Comparison of ENCODE assay signal across 8 cellular contexts in genomic region chr3:119293761-119294401, GRCh38. TPM values are rescaled to one million over a fixed set of nuclear protein-coding genes. Genes with fewer than 3 reads are reported as not detected.
DNase-seq lines count a peak whose midpoint lies in the region; ATAC-seq and TF ChIP-seq lines count a peak whose summit lies in the region.

A gene with protein sequence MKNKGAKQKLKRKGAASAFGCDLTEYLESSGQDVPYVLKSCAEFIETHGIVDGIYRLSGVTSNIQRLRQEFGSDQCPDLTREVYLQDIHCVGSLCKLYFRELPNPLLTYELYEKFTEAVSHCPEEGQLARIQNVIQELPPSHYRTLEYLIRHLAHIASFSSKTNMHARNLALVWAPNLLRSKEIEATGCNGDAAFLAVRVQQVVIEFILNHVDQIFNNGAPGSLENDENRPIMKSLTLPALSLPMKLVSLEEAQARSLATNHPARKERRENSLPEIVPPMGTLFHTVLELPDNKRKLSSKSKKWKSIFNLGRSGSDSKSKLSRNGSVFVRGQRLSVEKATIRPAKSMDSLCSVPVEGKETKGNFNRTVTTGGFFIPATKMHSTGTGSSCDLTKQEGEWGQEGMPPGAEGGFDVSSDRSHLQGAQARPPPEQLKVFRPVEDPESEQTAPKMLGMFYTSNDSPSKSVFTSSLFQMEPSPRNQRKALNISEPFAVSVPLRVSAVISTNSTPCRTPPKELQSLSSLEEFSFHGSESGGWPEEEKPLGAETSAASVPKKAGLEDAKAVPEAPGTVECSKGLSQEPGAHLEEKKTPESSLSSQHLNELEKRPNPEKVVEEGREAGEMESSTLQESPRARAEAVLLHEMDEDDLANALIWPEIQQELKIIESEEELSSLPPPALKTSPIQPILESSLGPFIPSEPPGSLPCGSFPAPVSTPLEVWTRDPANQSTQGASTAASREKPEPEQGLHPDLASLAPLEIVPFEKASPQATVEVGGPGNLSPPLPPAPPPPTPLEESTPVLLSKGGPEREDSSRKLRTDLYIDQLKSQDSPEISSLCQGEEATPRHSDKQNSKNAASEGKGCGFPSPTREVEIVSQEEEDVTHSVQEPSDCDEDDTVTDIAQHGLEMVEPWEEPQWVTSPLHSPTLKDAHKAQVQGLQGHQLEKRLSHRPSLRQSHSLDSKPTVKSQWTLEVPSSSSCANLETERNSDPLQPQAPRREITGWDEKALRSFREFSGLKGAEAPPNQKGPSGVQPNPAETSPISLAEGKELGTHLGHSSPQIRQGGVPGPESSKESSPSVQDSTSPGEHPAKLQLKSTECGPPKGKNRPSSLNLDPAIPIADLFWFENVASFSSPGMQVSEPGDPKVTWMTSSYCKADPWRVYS (N-terminal part only) (plus strand): TSS chr3:119294383. CDS start chr3:119294905, 522 bp downstream.

- TF ChIP-seq CTCF in AG09319 (IDR thresholded peaks at IDR 0.05; ENCODE audit: low read depth, low read length): no peak
- no peak for TF ChIP-seq CTCF in PC-9 (conservative IDR thresholded peaks at IDR 0.05)

- H3K36me3 Mint-ChIP-seq in activated T-cell treated with anti-CD3 and anti-CD28 coated beads, Interleukin-2, amount 50 U/mL, for 72 hours (ENCODE audit: insufficient read depth in 2 of 2): peaks cover 0 to 4% of the 10 kb centered on the region in 2 donors
- no peaks in the 10 kb centered on the region for H3K36me3 Mint-ChIP-seq in natural killer cell treated with Interleukin-12 subunit alpha and Interleukin-12 subunit beta and Interleukin-15 and Interleukin-18, amount 100 ng/mL, for 72 hours

- peaks cover 14% of the 10 kb centered on the region; the same call in 1 of the 2 replicates for H3F3A ChIP-seq in PC-9 (ENCODE audit: insufficient read depth, low read depth)

- no peaks in the 10 kb centered on the region for H3K79me2 ChIP-seq in PC-9 (ENCODE audit: low read depth)

- H3K27ac ChIP-seq in PC-9: peak within 1 kb of the TSS; percentile 27; the same call in 1 of the 2 replicates

- BruUV-seq in PC-9 (replicated peaks; lab: Mats Ljungman, UMichigan): no TSS peak

- H3K4me3 ChIP-seq in PC-9: peak within 1 kb of the TSS; percentile 85

- H3K9me3 ChIP-seq in PC-9 (ENCODE audit: insufficient read depth, low read depth): no peaks in the 10 kb centered on the region

- DNase-seq in AG09319 (ENCODE audit: extremely low read depth, low read depth) (peak; percentile 40), PC-9 (peak in 1 of 2 experiments; percentile 45), fibroblast of gingiva (ENCODE audit: low read depth) (peak; percentile 59)
- peak; percentile 89 to 93 for DNase-seq in activated T-cell treated with anti-CD3 and anti-CD28 coated beads, Interleukin-2, amount 50 U/mL, for 72 hours
- DNase-seq in natural killer cell treated with Interleukin-12 subunit alpha and Interleukin-12 subunit beta and Interleukin-15 and Interleukin-18, amount 100 ng/mL, for 72 hours (ENCODE audit: low spot score): peak; percentile 95
- peak; percentile 86 for DNase-seq in stimulated activated naive CD4-positive, alpha-beta T cell treated with Interleukin-2 at 50 U/mL for 16 hours (lab: John Stamatoyannopoulos, UW)

- intact Hi-C loops in PC-9 (cut with micrococcal nuclease; ENCODE audit: unreplicated experiment): loop anchor here (2.0 kb wide), 1 partner anchor 29 kb away; no protein-coding TSS in a partner anchor

- ATAC-seq in GM18867 (IDR thresholded peaks at IDR 0.05; ENCODE audit: unreplicated experiment) (peak; percentile 60), HG03066 (IDR thresholded peaks at IDR 0.05; ENCODE audit: low read depth, unreplicated experiment) (peak; percentile 43)
- peak; percentile 80 to 84 for ATAC-seq in activated T-cell treated with anti-CD3 and anti-CD28 coated beads, Interleukin-2, amount 50 U/mL, for 72 hours (replicated peaks in 1 of 2)
- peak; percentile 85 to 89 for ATAC-seq in natural killer cell treated with Interleukin-12 subunit alpha and Interleukin-12 subunit beta and Interleukin-15 and Interleukin-18, amount 100 ng/mL, for 72 hours

- peaks cover 48% of the 10 kb centered on the region for H3K4me1 Mint-ChIP-seq in activated T-cell treated with anti-CD3 and anti-CD28 coated beads, Interleukin-2, amount 50 U/mL, for 72 hours (ENCODE audit: low read depth)
- H3K4me1 Mint-ChIP-seq in natural killer cell treated with Interleukin-12 subunit alpha and Interleukin-12 subunit beta and Interleukin-15 and Interleukin-18, amount 100 ng/mL, for 72 hours (ENCODE audit: low read depth in 2 of 2): peaks cover 56 to 58% of the 10 kb centered on the region in 2 donors

- no peaks in the 10 kb centered on the region for H3K27me3 ChIP-seq in PC-9 (ENCODE audit: insufficient read depth, low read depth)

- CTCF ChIA-PET in PC-9 (lab: Charles Lee): interaction anchor here (0.6 kb wide), 2 partner anchors 38 to 148 kb away, joined by 4 to 7 read pairs; no protein-coding TSS in a partner anchor

- peak within 1 kb of the TSS; percentile 90 to 94 for H3K4me3 Mint-ChIP-seq in activated T-cell treated with anti-CD3 and anti-CD28 coated beads, Interleukin-2, amount 50 U/mL, for 72 hours
- peak within 1 kb of the TSS; percentile 92 for H3K4me3 Mint-ChIP-seq in natural killer cell treated with Interleukin-12 subunit alpha and Interleukin-12 subunit beta and Interleukin-15 and Interleukin-18, amount 100 ng/mL, for 72 hours

- peaks cover 13% of the 10 kb centered on the region for H3K4me1 ChIP-seq in PC-9 (replicated peaks; ENCODE audit: insufficient read depth)

- no peaks in the 10 kb centered on the region for H3K9me2 ChIP-seq in PC-9 (ENCODE audit: insufficient read depth)

- H3K27ac Mint-ChIP-seq in activated T-cell treated with anti-CD3 and anti-CD28 coated beads, Interleukin-2, amount 50 U/mL, for 72 hours: peak within 1 kb of the TSS; percentile 87
- H3K27ac Mint-ChIP-seq in natural killer cell treated with Interleukin-12 subunit alpha and Interleukin-12 subunit beta and Interleukin-15 and Interleukin-18, amount 100 ng/mL, for 72 hours: peak within 1 kb of the TSS; percentile 89 to 93

- H3K27me3 Mint-ChIP-seq in activated T-cell treated with anti-CD3 and anti-CD28 coated beads, Interleukin-2, amount 50 U/mL, for 72 hours (ENCODE audit: low read depth): peaks cover 8% of the 10 kb centered on the region
- H3K27me3 Mint-ChIP-seq in natural killer cell treated with Interleukin-12 subunit alpha and Interleukin-12 subunit beta and Interleukin-15 and Interleukin-18, amount 100 ng/mL, for 72 hours: peaks cover 8 to 10% of the 10 kb centered on the region in 2 donors

- POLR2A ChIA-PET in PC-9 (lab: Charles Lee; ENCODE audit: unreplicated experiment): interaction anchor here (0.7 kb wide), 1 partner anchor 183 kb away, joined by 3 read pairs; no protein-coding TSS in a partner anchor

- no peaks in the 10 kb centered on the region for H4K20me1 ChIP-seq in PC-9 (ENCODE audit: insufficient read depth)

- H3K36me3 ChIP-seq in PC-9 (ENCODE audit: low read depth): no peaks in the 10 kb centered on the region

- no peaks in the 10 kb centered on the region for H3K9me3 Mint-ChIP-seq in activated T-cell treated with anti-CD3 and anti-CD28 coated beads, Interleukin-2, amount 50 U/mL, for 72 hours
- no peaks in the 10 kb centered on the region for H3K9me3 Mint-ChIP-seq in natural killer cell treated with Interleukin-12 subunit alpha and Interleukin-12 subunit beta and Interleukin-15 and Interleukin-18, amount 100 ng/mL, for 72 hours

- H2AFZ ChIP-seq in PC-9: peak within 1 kb of the TSS; percentile 91

- peak within 1 kb of the TSS; percentile 97 for H3K4me2 ChIP-seq in PC-9

RNA-seq across cellular contexts. Expression of the gene that starts here (rescaled TPM):
- total RNA-seq in PC-9 (2021): 0.48 and 0.58 TPM in 2 replicates
- total RNA-seq in activated T-cell treated with anti-CD3 and anti-CD28 coated beads, Interleukin-2, amount 50 U/mL, for 72 hours: 10 to 100 TPM; 12.7 to 19.1 TPM
- 10 to 100 TPM; 22.5 to 64.6 TPM for total RNA-seq in natural killer cell treated with Interleukin-12 subunit alpha and Interleukin-12 subunit beta and Interleukin-15 and Interleukin-18, amount 100 ng/mL, for 72 hours
